15 cellular contexts compared by ENCODE assay signal in genomic region chr9:106843361-106843760, GRCh38. TPM values are rescaled to one million over a fixed set of nuclear protein-coding genes. Genes with fewer than 3 reads are reported as not detected.
A peak's percentile ranks its signal among the peaks of the same experiment; 100 is the strongest.
DNase-seq lines count a peak whose midpoint lies in the region; ATAC-seq and TF ChIP-seq lines count a peak whose summit lies in the region.
"Had no signal": no experiment of that assay in that cellular context is flagged by ENCODE, and none has a peak within 500 bp of the region (broad histone marks: within the 10 kb centered on the region; RNA-seq: fewer than 3 reads in every experiment).

No MANE protein-coding gene starts in this region.

- no peaks in the 10 kb centered on the region for H3K27me3 Mint-ChIP-seq in activated CD8-positive, alpha-beta memory T cell treated with anti-CD3 and anti-CD28 coated beads, Interleukin-2, amount 10 ng/mL, durations not matched to agents 7 days and 5 days

- H3K9ac ChIP-seq in adipocyte (ENCODE audit: low read length), result no peak overlapping the region

- peak; percentile 51 for DNase-seq in LHCN-M2 (ENCODE audit: low read depth)
- DNase-seq in adipocyte (ENCODE audit: low read depth), result peak; percentile 12
- peak; percentile 12 for DNase-seq in fibroblast of the aortic adventitia (ENCODE audit: low read depth)
- no peak for DNase-seq in upper lobe of right lung
- DNase-seq in activated CD8-positive, alpha-beta memory T cell treated with anti-CD3 and anti-CD28 coated beads, Interleukin-2, amount 10 ng/mL, durations not matched to agents 7 days and 5 days, result no peak
- DNase-seq in NCI-H1417 (lab: John Stamatoyannopoulos, UW), result no peak
- DNase-seq: CD8-positive, alpha-beta T cell; COR-L47; DMS153; DMS79 treated with DMSO at 0.1 percent for 48 hours; EL; HCEC 1CT; HFFc6 had no signal

- no peak overlapping the region for H3K4me3 Mint-ChIP-seq in activated CD8-positive, alpha-beta memory T cell treated with anti-CD3 and anti-CD28 coated beads, Interleukin-2, amount 10 ng/mL, durations not matched to agents 7 days and 5 days
- H3K4me3 Mint-ChIP-seq: CD14-positive monocyte; CD8-positive, alpha-beta T cell; HFFc6 had no signal

- no peak overlapping the region for H3K27ac ChIP-seq in upper lobe of right lung
- H3K27ac ChIP-seq: A549 had no signal

- TF ChIP-seq CTCF in fibroblast of the aortic adventitia (IDR thresholded peaks at IDR 0.05; ENCODE audit: insufficient read depth, low read length) (no peak), upper lobe of right lung (IDR thresholded peaks at IDR 0.05) (no peak)

- H3K36me3 ChIP-seq in adipocyte (ENCODE audit: control insufficient read depth, insufficient read depth, low read length, severe bottlenecking) (no peaks in the 10 kb centered on the region), upper lobe of right lung (no peaks in the 10 kb centered on the region)

- no peaks in the 10 kb centered on the region for H3K27me3 ChIP-seq in adipocyte (replicated peaks; ENCODE audit: control insufficient read depth, insufficient read depth, low read length)
- H3K27me3 ChIP-seq in upper lobe of right lung, result no peaks in the 10 kb centered on the region

- H3K27ac Mint-ChIP-seq in activated CD8-positive, alpha-beta memory T cell treated with anti-CD3 and anti-CD28 coated beads, Interleukin-2, amount 10 ng/mL, durations not matched to agents 7 days and 5 days, result no peak overlapping the region
- H3K27ac Mint-ChIP-seq: CD14-positive monocyte; CD8-positive, alpha-beta T cell; HFFc6 had no signal

- H3K9me3 ChIP-seq in adipocyte (ENCODE audit: control insufficient read depth, low read length) (no peaks in the 10 kb centered on the region), upper lobe of right lung (no peaks in the 10 kb centered on the region)
- H3K9me3 ChIP-seq: A549 had no signal

- ATAC-seq in upper lobe of right lung, result no peak
- ATAC-seq in activated CD8-positive, alpha-beta memory T cell treated with anti-CD3 and anti-CD28 coated beads, Interleukin-2, amount 10 ng/mL, durations not matched to agents 7 days and 5 days, result no peak
- ATAC-seq: A549; CD8-positive, alpha-beta T cell had no signal

- H3K4me1 ChIP-seq in adipocyte (ENCODE audit: control insufficient read depth, insufficient read depth, low read length) (peaks cover 11% of the 10 kb centered on the region), upper lobe of right lung (no peaks in the 10 kb centered on the region)
- H3K4me1 ChIP-seq: A549 had no signal

- intact Hi-C loops in upper lobe of right lung (cut with DNase I), result no loop called here

- no peaks in the 10 kb centered on the region for H3K4me1 Mint-ChIP-seq in activated CD8-positive, alpha-beta memory T cell treated with anti-CD3 and anti-CD28 coated beads, Interleukin-2, amount 10 ng/mL, durations not matched to agents 7 days and 5 days
- H3K4me1 Mint-ChIP-seq: CD14-positive monocyte had no signal

- no peaks in the 10 kb centered on the region for H3K9me3 Mint-ChIP-seq in activated CD8-positive, alpha-beta memory T cell treated with anti-CD3 and anti-CD28 coated beads, Interleukin-2, amount 10 ng/mL, durations not matched to agents 7 days and 5 days (ENCODE audit: low read depth)
- H3K9me3 Mint-ChIP-seq: CD8-positive, alpha-beta T cell; HFFc6 had no signal

- CTCF ChIA-PET in activated CD8-positive, alpha-beta memory T cell treated with anti-CD3 and anti-CD28 coated beads, Interleukin-2, amount 10 ng/mL, durations not matched to agents 7 days and 5 days (lab: Charles Lee), result no interaction called here

- no peaks in the 10 kb centered on the region for H3K36me3 Mint-ChIP-seq in activated CD8-positive, alpha-beta memory T cell treated with anti-CD3 and anti-CD28 coated beads, Interleukin-2, amount 10 ng/mL, durations not matched to agents 7 days and 5 days
- H3K36me3 Mint-ChIP-seq: CD14-positive monocyte; CD8-positive, alpha-beta T cell had no signal

- no peak overlapping the region for H3K4me3 ChIP-seq in adipocyte (ENCODE audit: low read length)
- no peak overlapping the region for H3K4me3 ChIP-seq in fibroblast of the aortic adventitia (ENCODE audit: low read depth, low read length)
- H3K4me3 ChIP-seq in upper lobe of right lung, result no peak overlapping the region
- H3K4me3 ChIP-seq: A549 had no signal

RNA-seq across cellular contexts. Expression of gene ZNF462, which starts 19.6 kb away (rescaled TPM):
- total RNA-seq in LHCN-M2 (2014; rRNA removed) (11.3 and 14.6 TPM in 2 replicates), fibroblast of the aortic adventitia (ENCODE audit: low replicate concordance) (9.1 and 30.0 TPM in 2 replicates), upper lobe of right lung (25.4 TPM)
- polyA plus RNA-seq in LHCN-M2 (2012), result 4.4 TPM
- total RNA-seq in activated CD8-positive, alpha-beta memory T cell treated with anti-CD3 and anti-CD28 coated beads, Interleukin-2, amount 10 ng/mL, durations not matched to agents 7 days and 5 days, result under 1 TPM; 0.18 to 0.26 TPM
- total RNA-seq: CD8-positive, alpha-beta T cell had no signal
- polyA plus RNA-seq: CD14-positive monocyte had no signal

Comparison
In these comparisons a context has a peak if more than half of its experiments do, and no peak if none do; other contexts are left out.
1. DNase-seq: peak in LHCN-M2 (single experiment), adipocyte (single experiment) and fibroblast of the aortic adventitia (single experiment); none in upper lobe of right lung (single experiment), activated CD8-positive, alpha-beta memory T cell treated with anti-CD3 and anti-CD28 coated beads, Interleukin-2, amount 10 ng/mL, durations not matched to agents 7 days and 5 days (single experiment) and NCI-H1417 (0 of 3).